20 cellular contexts compared by ENCODE assay signal in the genomic region with DNA sequence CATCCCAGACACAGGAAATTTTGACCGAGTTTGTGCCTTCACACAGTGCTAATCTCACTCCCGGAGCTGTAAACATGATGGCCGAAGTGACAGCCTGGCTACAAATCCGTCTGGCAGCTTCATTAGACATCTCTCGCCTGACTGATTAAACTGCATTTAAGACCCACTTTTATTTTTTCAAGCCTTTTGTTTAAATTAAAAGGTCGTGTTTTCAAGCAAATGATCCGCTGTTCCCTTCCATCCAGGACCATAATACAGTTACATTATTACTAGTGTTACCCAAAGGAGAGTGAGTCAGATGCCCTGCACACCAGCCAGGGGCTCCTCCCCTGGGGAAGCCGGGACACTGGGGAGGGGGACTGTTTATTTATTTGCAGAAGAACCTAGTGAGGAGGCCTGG.
"Had no signal": no experiment of that assay in that cellular context is flagged by ENCODE, and none has a peak within 500 bp of the region (broad histone marks: within the 10 kb centered on the region; RNA-seq: fewer than 3 reads in every experiment).

No MANE protein-coding gene starts in this region.

- H3K9me3 ChIP-seq: adrenal gland, esophagus squamous epithelium, suprapubic skin had no signal

- H3K27ac Mint-ChIP-seq: activated CD4-positive, alpha-beta memory T cell treated with anti-CD3 and anti-CD28 coated beads, Interleukin-2, amount 10 ng/mL, durations not matched to agents 7 days and 5 days; activated naive CD4-positive, alpha-beta T cell treated with anti-CD3 and anti-CD28 coated beads, Interleukin-2, amount 50 U/mL, for 24 hours; activated T-cell treated with anti-CD3 and anti-CD28 coated beads, Interleukin-2, amount 50 U/mL, for 24 hours; memory B cell; naive thymus-derived CD8-positive, alpha-beta T cell; stimulated activated naive CD8-positive, alpha-beta T cell treated with anti-CD3 and anti-CD28 coated beads, Interleukin-15, Interleukin-2, amounts not matched to agents 100 ng/mL and 50 ng/mL, for 24 hours; WTC11 had no signal

- H3K9me3 Mint-ChIP-seq: activated CD4-positive, alpha-beta memory T cell treated with anti-CD3 and anti-CD28 coated beads, Interleukin-2, amount 10 ng/mL, durations not matched to agents 7 days and 5 days; activated naive CD4-positive, alpha-beta T cell treated with anti-CD3 and anti-CD28 coated beads, Interleukin-2, amount 50 U/mL, for 24 hours; activated T-cell treated with anti-CD3 and anti-CD28 coated beads, Interleukin-2, amount 50 U/mL, for 24 hours; memory B cell; naive thymus-derived CD8-positive, alpha-beta T cell; stimulated activated naive CD8-positive, alpha-beta T cell treated with anti-CD3 and anti-CD28 coated beads, Interleukin-15, Interleukin-2, amounts not matched to agents 100 ng/mL and 50 ng/mL, for 24 hours; WTC11 had no signal

- DNase-seq: activated CD4-positive, alpha-beta memory T cell treated with anti-CD3 and anti-CD28 coated beads, Interleukin-2, amount 10 ng/mL, durations not matched to agents 7 days and 5 days; activated CD4-positive, alpha-beta T cell treated with anti-CD3 and anti-CD28 coated beads for 4 hours; activated effector memory CD4-positive, alpha-beta T cell treated with anti-CD3 and anti-CD28 coated beads, Interleukin-2, amount 50 U/mL, for 16 hours; activated T-cell treated with anti-CD3 and anti-CD28 coated beads, Interleukin-2, amount 50 U/mL, for 24 hours; adrenal gland; central memory CD4-positive, alpha-beta T cell; effector CD4-positive, alpha-beta T cell; esophagus squamous epithelium; left ventricle myocardium superior; naive thymus-derived CD8-positive, alpha-beta T cell; right cardiac atrium; small intestine; T-helper 2 cell; trophoblast cell had no signal

- H3K4me1 Mint-ChIP-seq: activated CD4-positive, alpha-beta memory T cell treated with anti-CD3 and anti-CD28 coated beads, Interleukin-2, amount 10 ng/mL, durations not matched to agents 7 days and 5 days; memory B cell had no signal

- H3K36me3 Mint-ChIP-seq: activated naive CD4-positive, alpha-beta T cell treated with anti-CD3 and anti-CD28 coated beads, Interleukin-2, amount 50 U/mL, for 24 hours; memory B cell; naive thymus-derived CD8-positive, alpha-beta T cell; WTC11 had no signal

- ATAC-seq: left ventricle myocardium superior; naive thymus-derived CD8-positive, alpha-beta T cell; right cardiac atrium; WTC11 had no signal

- H3K4me3 Mint-ChIP-seq: activated CD4-positive, alpha-beta memory T cell treated with anti-CD3 and anti-CD28 coated beads, Interleukin-2, amount 10 ng/mL, durations not matched to agents 7 days and 5 days; activated naive CD4-positive, alpha-beta T cell treated with anti-CD3 and anti-CD28 coated beads, Interleukin-2, amount 50 U/mL, for 24 hours; activated T-cell treated with anti-CD3 and anti-CD28 coated beads, Interleukin-2, amount 50 U/mL, for 24 hours; memory B cell; naive thymus-derived CD8-positive, alpha-beta T cell; stimulated activated naive CD8-positive, alpha-beta T cell treated with anti-CD3 and anti-CD28 coated beads, Interleukin-15, Interleukin-2, amounts not matched to agents 100 ng/mL and 50 ng/mL, for 24 hours; WTC11 had no signal

- H3K4me3 ChIP-seq: adrenal gland, coronary artery, esophagus squamous epithelium, suprapubic skin had no signal

- H3K36me3 ChIP-seq: adrenal gland, esophagus squamous epithelium, suprapubic skin had no signal

- H3K27ac ChIP-seq: adrenal gland, coronary artery, esophagus squamous epithelium, suprapubic skin had no signal

- H3K4me1 ChIP-seq: adrenal gland, esophagus squamous epithelium, suprapubic skin had no signal
